Comparison of ENCODE assay signal across 24 cellular contexts in the genomic region with DNA sequence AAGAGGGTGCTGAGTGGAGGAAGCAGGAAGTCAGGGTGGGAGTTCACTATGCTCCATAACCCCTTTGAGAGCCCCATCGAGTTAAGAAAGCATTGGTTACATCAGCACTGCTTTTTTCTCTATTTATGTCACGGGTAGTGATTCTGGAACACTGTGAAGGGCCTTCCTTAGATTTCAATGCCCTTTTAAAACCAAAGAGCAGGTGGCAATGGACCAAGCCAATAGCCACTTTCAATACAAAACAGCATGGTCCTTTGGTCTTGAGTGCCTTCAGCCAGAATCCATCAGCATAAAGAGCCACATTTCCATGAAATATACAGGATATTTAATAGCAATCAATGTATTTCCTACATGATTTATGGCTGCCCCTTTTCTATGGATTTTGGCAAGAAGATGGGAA.
DNase-seq lines count a peak whose midpoint lies in the region; ATAC-seq lines count a peak whose summit lies in the region.
"Had no signal": no experiment of that assay in that cellular context is flagged by ENCODE, and none has a peak within 500 bp of the region (broad histone marks: within the 10 kb centered on the region; RNA-seq: fewer than 3 reads in every experiment).

No MANE protein-coding gene starts in this region.

- POLR2A ChIA-PET in activated CD4-positive, alpha-beta T cell treated with anti-CD3 and anti-CD28 coated beads for 36 hours (lab: Charles Lee), result no interaction called here

- ATAC-seq in activated CD4-positive, alpha-beta T cell treated with anti-CD3 and anti-CD28 coated beads for 36 hours, result no peak
- ATAC-seq in HG02763 (IDR thresholded peaks at IDR 0.05; ENCODE audit: unreplicated experiment) (no peak), GM21390 (IDR thresholded peaks at IDR 0.05; ENCODE audit: unreplicated experiment) (no peak)
- ATAC-seq: PC-3 had no signal

- peak; percentile 21 for DNase-seq in DMS53 (lab: John Stamatoyannopoulos, UW)
- no peak for DNase-seq in DMS53 treated with DMSO at 0.1 percent for 48 hours (lab: John Stamatoyannopoulos, UW; ENCODE audit: unreplicated experiment)
- DNase-seq in NCI-H1092 (lab: John Stamatoyannopoulos, UW), result peak; percentile 82
- DNase-seq in NCI-H2107 treated with DMSO at 0.1 percent for 48 hours (lab: John Stamatoyannopoulos, UW; ENCODE audit: unreplicated experiment), result peak; percentile 41
- DNase-seq in left kidney (ENCODE audit: low read depth, low spot score), result peak; percentile 44
- DNase-seq in activated CD4-positive, alpha-beta T cell treated with anti-CD3 and anti-CD28 coated beads for 36 hours, result no peak
- DNase-seq: 8988T; Calu3; CD4-positive, alpha-beta memory T cell; GM23248; Kasumi-1; MG63; NCI-H1048; NCI-H1694 treated with DMSO at 0.1 percent for 48 hours; NCI-H2227 treated with DMSO at 0.1 percent for 48 hours; NCI-H69; PC-3; RPMI8226; SHP77 treated with DMSO at 0.1 percent for 48 hours; SK-N-SH had no signal

- H3K27ac Mint-ChIP-seq in activated CD4-positive, alpha-beta T cell treated with anti-CD3 and anti-CD28 coated beads for 36 hours, result no peak overlapping the region
- H3K27ac Mint-ChIP-seq: B cell; CD4-positive, alpha-beta memory T cell; T-helper 2 cell treated with Interferon-gamma antibody and Interleukin-4, amounts not matched to agents 5 μg/mL and 100 μg/mL, for 36 hours had no signal

- intact Hi-C loops in activated CD4-positive, alpha-beta T cell treated with anti-CD3 and anti-CD28 coated beads for 36 hours (cut with DNase I, micrococcal nuclease), result no loop called here

- no peak overlapping the region for H3K4me3 Mint-ChIP-seq in activated CD4-positive, alpha-beta T cell treated with anti-CD3 and anti-CD28 coated beads for 36 hours
- H3K4me3 Mint-ChIP-seq: B cell; CD4-positive, alpha-beta memory T cell; T-helper 2 cell treated with Interferon-gamma antibody and Interleukin-4, amounts not matched to agents 5 μg/mL and 100 μg/mL, for 36 hours had no signal

- peaks cover 18% of the 10 kb centered on the region for H3K27me3 Mint-ChIP-seq in activated CD4-positive, alpha-beta T cell treated with anti-CD3 and anti-CD28 coated beads for 36 hours

- no peaks in the 10 kb centered on the region for H3K4me1 Mint-ChIP-seq in activated CD4-positive, alpha-beta T cell treated with anti-CD3 and anti-CD28 coated beads for 36 hours
- H3K4me1 Mint-ChIP-seq: B cell; CD4-positive, alpha-beta memory T cell had no signal

- CTCF ChIA-PET in activated CD4-positive, alpha-beta T cell treated with anti-CD3 and anti-CD28 coated beads for 36 hours (lab: Charles Lee), result interaction anchor here (0.6 to 2.4 kb wide), 5 partner anchors 108 to 1747 kb away, joined by 3 to 10 read pairs (median 3); no protein-coding TSS in a partner anchor

- H3K36me3 Mint-ChIP-seq in activated CD4-positive, alpha-beta T cell treated with anti-CD3 and anti-CD28 coated beads for 36 hours (ENCODE audit: low read depth), result no peaks in the 10 kb centered on the region
- H3K36me3 Mint-ChIP-seq: CD4-positive, alpha-beta memory T cell had no signal

- H3K9me3 Mint-ChIP-seq in activated CD4-positive, alpha-beta T cell treated with anti-CD3 and anti-CD28 coated beads for 36 hours (ENCODE audit: low read depth), result no peaks in the 10 kb centered on the region
- H3K9me3 Mint-ChIP-seq: CD4-positive, alpha-beta memory T cell; T-helper 2 cell treated with Interferon-gamma antibody and Interleukin-4, amounts not matched to agents 5 μg/mL and 100 μg/mL, for 36 hours had no signal

Comparison
In these comparisons a context has a peak if more than half of its experiments do, and no peak if none do; other contexts are left out.
1. DNase-seq: peak in DMS53 (single experiment), NCI-H1092 (single experiment), NCI-H2107 treated with DMSO at 0.1 percent for 48 hours (single experiment) and left kidney (single experiment); none in DMS53 treated with DMSO at 0.1 percent for 48 hours (single experiment) and activated CD4-positive, alpha-beta T cell treated with anti-CD3 and anti-CD28 coated beads for 36 hours (single experiment).